ENCODE assay signal across 17 cellular contexts in genomic region chr6:126066068-126067048, GRCh38.
"Had no signal": no experiment of that assay in that cellular context is flagged by ENCODE, and none has a peak within 500 bp of the region (broad histone marks: within the 10 kb centered on the region; RNA-seq: fewer than 3 reads in every experiment).

No MANE protein-coding gene starts in this region.

- FAIRE-seq: kidney had no signal

- DNase-seq: activated CD4-positive, alpha-beta memory T cell treated with anti-CD3 and anti-CD28 coated beads for 36 hours; activated CD4-positive, alpha-beta T cell treated with anti-CD3 and anti-CD28 coated beads for 36 hours; activated CD8-positive, alpha-beta memory T cell treated with anti-CD3 and anti-CD28 coated beads, Interleukin-2, amount 10 ng/mL, durations not matched to agents 7 days and 5 days; activated naive CD4-positive, alpha-beta T cell treated with anti-CD3 and anti-CD28 coated beads, Interleukin-2, amount 50 U/mL, for 16 hours; activated T-cell treated with anti-CD3 and anti-CD28 coated beads, Interleukin-2, amount 50 U/mL, for 1 hour; cortex of kidney; effector CD4-positive, alpha-beta T cell; hippocampal formation; kidney; left ventricle myocardium superior; mesendoderm; nucleus accumbens; stimulated activated CD4-positive, alpha-beta T cell treated with anti-CD3 and anti-CD28 coated beads, Interleukin-12 subunit alpha, Interleukin-12 subunit beta, amount 100 ng/mL, for 4 hours; stimulated activated CD4-positive, alpha-beta T cell treated with anti-CD3 and anti-CD28 coated beads, Interleukin-2, amount 100 ng/mL, for 24 hours; thyroid gland had no signal

- H3K4me3 ChIP-seq: prostate gland, thyroid gland had no signal

- ATAC-seq: activated CD4-positive, alpha-beta T cell treated with anti-CD3 and anti-CD28 coated beads for 36 hours; activated CD8-positive, alpha-beta memory T cell treated with anti-CD3 and anti-CD28 coated beads, Interleukin-2, amount 10 ng/mL, durations not matched to agents 7 days and 5 days; left ventricle myocardium superior; SK-N-SH treated with all-trans-retinoic acid at 6 μM for 48 hours had no signal

- H3K27ac ChIP-seq: prostate gland, thyroid gland had no signal

- H3K4me1 ChIP-seq: prostate gland, thyroid gland had no signal

- H3K9me3 ChIP-seq: prostate gland, thyroid gland had no signal

- H3K36me3 ChIP-seq: prostate gland, thyroid gland had no signal

- H3K27me3 ChIP-seq: thyroid gland had no signal
